In genomic region chrX:75272823-75273222, GRCh38 we compare ENCODE assay signal across 7 cellular contexts. TPM values are rescaled to one million over a fixed set of nuclear protein-coding genes. Genes with fewer than 3 reads are reported as not detected.
DNase-seq lines count a peak whose midpoint lies in the region; ATAC-seq and TF ChIP-seq lines count a peak whose summit lies in the region.
"Not testable (repeated sequence)": the region's sequence is repeated elsewhere in the genome, so short reads cannot be mapped to it uniquely, and the experiment has no call there.

No MANE protein-coding gene starts in this region.

- H3K4me1 Mint-ChIP-seq in CD8-positive, alpha-beta T cell (ENCODE audit: low read depth), result peaks cover 38% of the 10 kb centered on the region
- H3K4me1 Mint-ChIP-seq in T-cell, result peaks cover 31 to 48% (median 38%) of the 10 kb centered on the region in 3 donors
- peaks cover 34% of the 10 kb centered on the region for H3K4me1 Mint-ChIP-seq in activated CD4-positive, alpha-beta memory T cell treated with anti-CD3 and anti-CD28 coated beads, Interleukin-2, amount 10 ng/mL, durations not matched to agents 7 days and 5 days
- peaks cover 39% of the 10 kb centered on the region for H3K4me1 Mint-ChIP-seq in activated naive CD4-positive, alpha-beta T cell treated with anti-CD3 and anti-CD28 coated beads, Interleukin-2, amount 10 ng/mL, durations not matched to agents 7 days and 5 days
- peaks cover 36% of the 10 kb centered on the region for H3K4me1 Mint-ChIP-seq in brain
- H3K4me1 Mint-ChIP-seq in memory B cell, result peaks cover 21% of the 10 kb centered on the region

- not testable (repeated sequence) for TF ChIP-seq CTCF in CD8-positive, alpha-beta T cell (IDR thresholded peaks at IDR 0.05); brain (conservative IDR thresholded peaks at IDR 0.05); sigmoid colon (IDR thresholded peaks at IDR 0.05)

- not testable (repeated sequence) for H3K27me3 ChIP-seq in CD8-positive, alpha-beta T cell (ENCODE audit: insufficient read depth, low read length); sigmoid colon

- peak overlapping the region; percentile 96 for H3K27ac Mint-ChIP-seq in CD8-positive, alpha-beta T cell
- H3K27ac Mint-ChIP-seq in T-cell, result peak overlapping the region; percentile 79 to 92
- H3K27ac Mint-ChIP-seq in activated CD4-positive, alpha-beta memory T cell treated with anti-CD3 and anti-CD28 coated beads, Interleukin-2, amount 10 ng/mL, durations not matched to agents 7 days and 5 days, result peak overlapping the region; percentile 44
- H3K27ac Mint-ChIP-seq in activated naive CD4-positive, alpha-beta T cell treated with anti-CD3 and anti-CD28 coated beads, Interleukin-2, amount 10 ng/mL, durations not matched to agents 7 days and 5 days, result peak overlapping the region; percentile 95
- peak overlapping the region in 1 of 5 experiments; percentile 23 for H3K27ac Mint-ChIP-seq in brain
- peak overlapping the region; percentile 92 for H3K27ac Mint-ChIP-seq in memory B cell

- H3K36me3 Mint-ChIP-seq in CD8-positive, alpha-beta T cell, result peaks cover 15% of the 10 kb centered on the region
- not testable (repeated sequence) for H3K36me3 Mint-ChIP-seq in T-cell; activated naive CD4-positive, alpha-beta T cell treated with anti-CD3 and anti-CD28 coated beads, Interleukin-2, amount 10 ng/mL, durations not matched to agents 7 days and 5 days; brain; memory B cell
- peaks cover 12% of the 10 kb centered on the region for H3K36me3 Mint-ChIP-seq in activated CD4-positive, alpha-beta memory T cell treated with anti-CD3 and anti-CD28 coated beads, Interleukin-2, amount 10 ng/mL, durations not matched to agents 7 days and 5 days (ENCODE audit: low read depth)

- H3K4me3 Mint-ChIP-seq in CD8-positive, alpha-beta T cell, result peak overlapping the region; percentile 92
- peak overlapping the region in 2 of 3 donors; percentile 85 to 98 for H3K4me3 Mint-ChIP-seq in T-cell
- peak overlapping the region; percentile 24 for H3K4me3 Mint-ChIP-seq in activated CD4-positive, alpha-beta memory T cell treated with anti-CD3 and anti-CD28 coated beads, Interleukin-2, amount 10 ng/mL, durations not matched to agents 7 days and 5 days
- not testable (repeated sequence) for H3K4me3 Mint-ChIP-seq in activated naive CD4-positive, alpha-beta T cell treated with anti-CD3 and anti-CD28 coated beads, Interleukin-2, amount 10 ng/mL, durations not matched to agents 7 days and 5 days
- peak overlapping the region in 3 of 5 experiments; percentile 77 to 92 (median 89) for H3K4me3 Mint-ChIP-seq in brain
- peak overlapping the region; percentile 92 for H3K4me3 Mint-ChIP-seq in memory B cell

- peak overlapping the region; percentile 90 for H3K27ac ChIP-seq in CD8-positive, alpha-beta T cell (ENCODE audit: low read depth, low read length)
- H3K27ac ChIP-seq in sigmoid colon, result peak overlapping the region in 3 of 4 donors; percentile 88 to 94 (median 89)

- not testable (repeated sequence) for H3K27me3 Mint-ChIP-seq in CD8-positive, alpha-beta T cell (ENCODE audit: low read depth); T-cell; activated CD4-positive, alpha-beta memory T cell treated with anti-CD3 and anti-CD28 coated beads, Interleukin-2, amount 10 ng/mL, durations not matched to agents 7 days and 5 days; activated naive CD4-positive, alpha-beta T cell treated with anti-CD3 and anti-CD28 coated beads, Interleukin-2, amount 10 ng/mL, durations not matched to agents 7 days and 5 days; brain; memory B cell

- H3K9me3 Mint-ChIP-seq in CD8-positive, alpha-beta T cell; T-cell; activated CD4-positive, alpha-beta memory T cell treated with anti-CD3 and anti-CD28 coated beads, Interleukin-2, amount 10 ng/mL, durations not matched to agents 7 days and 5 days; activated naive CD4-positive, alpha-beta T cell treated with anti-CD3 and anti-CD28 coated beads, Interleukin-2, amount 10 ng/mL, durations not matched to agents 7 days and 5 days; brain; memory B cell: not testable (repeated sequence)

- CTCF ChIA-PET in CD8-positive, alpha-beta T cell (lab: Charles Lee); T-cell (lab: Charles Lee); activated CD4-positive, alpha-beta memory T cell treated with anti-CD3 and anti-CD28 coated beads, Interleukin-2, amount 10 ng/mL, durations not matched to agents 7 days and 5 days (lab: Charles Lee); activated naive CD4-positive, alpha-beta T cell treated with anti-CD3 and anti-CD28 coated beads, Interleukin-2, amount 10 ng/mL, durations not matched to agents 7 days and 5 days (lab: Charles Lee): not testable (repeated sequence)

- POLR2A ChIA-PET in CD8-positive, alpha-beta T cell (lab: Charles Lee), result interaction anchor here (1.2 kb wide), 2 partner anchors 251 to 658 kb away, joined by 5 to 7 read pairs; partner anchors contain the start of gene RLIM
- POLR2A ChIA-PET in T-cell (lab: Charles Lee), result not testable (repeated sequence)
- POLR2A ChIA-PET in activated CD4-positive, alpha-beta memory T cell treated with anti-CD3 and anti-CD28 coated beads, Interleukin-2, amount 10 ng/mL, durations not matched to agents 7 days and 5 days (lab: Charles Lee), result interaction anchor here (0.6 kb wide), 1 partner anchor 42 kb away, joined by 3 read pairs; no protein-coding TSS in a partner anchor

- H3K4me3 ChIP-seq in CD8-positive, alpha-beta T cell (ENCODE audit: low read depth, low read length); sigmoid colon: not testable (repeated sequence)

- not testable (repeated sequence) for DNase-seq in CD8-positive, alpha-beta T cell; T-cell; activated CD4-positive, alpha-beta memory T cell treated with anti-CD3 and anti-CD28 coated beads, Interleukin-2, amount 10 ng/mL, durations not matched to agents 7 days and 5 days; activated naive CD4-positive, alpha-beta T cell treated with anti-CD3 and anti-CD28 coated beads, Interleukin-2, amount 10 ng/mL, durations not matched to agents 7 days and 5 days; memory B cell (ENCODE audit: low spot score in 2 of 2); sigmoid colon

- H3K9me3 ChIP-seq in CD8-positive, alpha-beta T cell (ENCODE audit: low read length); sigmoid colon: not testable (repeated sequence)

- not testable (repeated sequence) for TF ChIP-seq POLR2A in sigmoid colon (IDR thresholded peaks at IDR 0.05)

- not testable (repeated sequence) for TF ChIP-seq EP300 in sigmoid colon (IDR thresholded peaks at IDR 0.05)

- not testable (repeated sequence) for H3K36me3 ChIP-seq in CD8-positive, alpha-beta T cell (ENCODE audit: insufficient read depth, low read length); sigmoid colon

- intact Hi-C loops in CD8-positive, alpha-beta T cell (cut with DNase I, micrococcal nuclease), result loop anchor here (2.0 to 10.0 kb wide), 6 partner anchors 118 to 981 kb away; partner anchors contain the start of genes RLIM (in 2 of the 2) and PBDC1 (in 1 of the 2)
- intact Hi-C loops in sigmoid colon (cut with DNase I), result loop anchor here (5.0 to 10.0 kb wide), 3 partner anchors 116 to 661 kb away; partner anchors contain the start of genes ABCB7 and RLIM

- peaks cover 18% of the 10 kb centered on the region for H3K4me1 ChIP-seq in CD8-positive, alpha-beta T cell (ENCODE audit: insufficient read depth, low read length)
- H3K4me1 ChIP-seq in sigmoid colon, result peaks cover 0 to 25% (median 13%) of the 10 kb centered on the region in 4 donors

- not testable (repeated sequence) for ATAC-seq in CD8-positive, alpha-beta T cell; T-cell (replicated peaks in 1 of 4); memory B cell (ENCODE audit: low read depth)

RNA-seq across cellular contexts. Expression of gene UPRT, which starts 1.1 kb away (rescaled TPM):
- 10 to 100 TPM; 26.6 to 27.9 TPM for total RNA-seq in CD8-positive, alpha-beta T cell
- total RNA-seq in T-cell (10 to 100 TPM; 18.0 to 31.0 (median 22.5) TPM), sigmoid colon (10 to 100 TPM; 12.1 to 22.2 (median 16.9) TPM)
- total RNA-seq in activated CD4-positive, alpha-beta memory T cell treated with anti-CD3 and anti-CD28 coated beads, Interleukin-2, amount 10 ng/mL, durations not matched to agents 7 days and 5 days, result 10 to 100 TPM; 19.2 to 19.8 TPM
- polyA plus RNA-seq in brain (ENCODE audit: insufficient read depth, low read depth, low replicate concordance) (10.5 TPM), sigmoid colon (10 to 100 TPM in 1 of 3 donors, 1 to 10 TPM in 2; 8.4 to 20.3 (median 9.8) TPM)
